In the genomic region with DNA sequence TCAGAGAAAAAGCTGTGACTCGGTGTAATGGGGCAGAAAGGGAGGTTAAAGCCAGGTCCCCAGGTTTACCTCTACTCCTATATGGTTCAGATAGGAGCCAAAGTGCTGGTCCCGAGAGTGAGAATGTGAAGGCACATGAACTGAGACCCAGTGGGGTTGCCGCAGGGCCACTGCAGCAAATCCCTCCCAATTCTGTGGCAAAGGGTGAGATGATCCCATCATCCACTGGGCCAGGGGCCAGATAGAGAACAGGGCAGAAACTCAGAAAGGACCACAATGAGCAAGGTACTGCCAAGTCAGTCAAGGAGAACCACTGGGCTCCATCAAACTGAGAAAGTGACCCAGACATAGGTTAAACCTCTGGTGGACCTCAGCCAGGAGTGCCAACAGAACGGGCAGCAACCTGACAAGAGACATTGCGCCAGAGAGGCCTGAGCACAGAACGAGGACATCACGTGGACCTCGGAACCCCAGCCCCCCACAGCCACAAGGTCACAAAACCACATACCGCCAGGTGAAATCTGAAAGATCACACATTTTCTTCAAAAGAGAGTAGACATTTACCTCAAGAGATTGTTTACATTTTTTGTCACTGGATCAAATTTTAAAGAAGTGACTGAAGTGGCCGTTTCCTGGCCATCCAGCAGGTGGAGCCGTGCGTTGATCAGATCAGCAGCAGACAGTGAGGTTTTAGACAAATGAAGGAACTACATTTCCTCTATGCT, we compare ENCODE assay signal across 1 cellular context.
TF ChIP-seq lines count a peak whose summit lies in the region.

No MANE protein-coding gene starts in this region.

TF ChIP-seq in GM12878, 131 proteins besides CTCF, POLR2A, EP300 and RAD21 (continued from another document and continues in another):
- TF ChIP-seq SUPT20H (IDR thresholded peaks at IDR 0.05; ENCODE audit: borderline replicate concordance, control insufficient read depth, low read depth, low read length) (no peak), YY1 (IDR thresholded peaks at IDR 0.05; ENCODE audit: low read depth, low read length) (peak; percentile 75), TARDBP (IDR thresholded peaks at IDR 0.05; ENCODE audit: borderline replicate concordance) (no peak), KDM1A (IDR thresholded peaks at IDR 0.05; ENCODE audit: borderline replicate concordance) (no peak), MYB (IDR thresholded peaks at IDR 0.05; ENCODE audit: borderline replicate concordance, low read depth, low read length) (no peak), MYC (IDR thresholded peaks at IDR 0.05; ENCODE audit: insufficient read depth, insufficient read length, insufficient replicate concordance, low read length, severe bottlenecking) (no peak), SREBF2 (IDR thresholded peaks at IDR 0.05; ENCODE audit: low read length) (no peak), STAT3 (IDR thresholded peaks at IDR 0.05; ENCODE audit: low read depth, low read length) (no peak), SMC3 (IDR thresholded peaks at IDR 0.05; ENCODE audit: borderline replicate concordance, low read length) (peak; percentile 99), SMAD1 (IDR thresholded peaks at IDR 0.05; ENCODE audit: low read depth, partially characterized antibody) (no peak), SMAD5 (IDR thresholded peaks at IDR 0.05; ENCODE audit: low read depth) (no peak), GATAD2B (conservative IDR thresholded peaks at IDR 0.05; ENCODE audit: low read depth) (no peak), ZSCAN29 (IDR thresholded peaks at IDR 0.05) (no peak), IKZF1 (conservative IDR thresholded peaks at IDR 0.05) (no peak), RUNX3 (IDR thresholded peaks at IDR 0.05; ENCODE audit: low read length) (peak; percentile 54), ESRRA (IDR thresholded peaks at IDR 0.05; ENCODE audit: low read length) (no peak), EGR1 (IDR thresholded peaks at IDR 0.05; ENCODE audit: borderline replicate concordance in 1 of 2, low read depth in 2 of 2, low read length in 2 of 2) (no peak), CHD2 (IDR thresholded peaks at IDR 0.05; ENCODE audit: borderline replicate concordance, low read depth, low read length) (no peak), SIX5 (IDR thresholded peaks at IDR 0.05; ENCODE audit: low read depth, low read length, severe bottlenecking) (no peak), SP1 (IDR thresholded peaks at IDR 0.05; ENCODE audit: low read depth, low read length) (no peak), TCF3 (IDR thresholded peaks at IDR 0.05; ENCODE audit: borderline replicate concordance, insufficient read depth, low read depth, low read length) (no peak), MEF2B (IDR thresholded peaks at IDR 0.05; ENCODE audit: partially characterized antibody, poor library complexity, severe bottlenecking) (no peak), CREM (IDR thresholded peaks at IDR 0.05; ENCODE audit: low read depth) (no peak), HDAC2 (IDR thresholded peaks at IDR 0.05) (no peak), JUNB (IDR thresholded peaks at IDR 0.05) (no peak), LARP7 (IDR thresholded peaks at IDR 0.05) (no peak), SPI1 (IDR thresholded peaks at IDR 0.05; ENCODE audit: borderline replicate concordance, insufficient read depth, low read depth, low read length) (peak; percentile 31; the same call in 1 of the 2 replicates), MTA3 (IDR thresholded peaks at IDR 0.05; ENCODE audit: borderline replicate concordance, low read length) (no peak)
- TF ChIP-seq, protein P1, sequence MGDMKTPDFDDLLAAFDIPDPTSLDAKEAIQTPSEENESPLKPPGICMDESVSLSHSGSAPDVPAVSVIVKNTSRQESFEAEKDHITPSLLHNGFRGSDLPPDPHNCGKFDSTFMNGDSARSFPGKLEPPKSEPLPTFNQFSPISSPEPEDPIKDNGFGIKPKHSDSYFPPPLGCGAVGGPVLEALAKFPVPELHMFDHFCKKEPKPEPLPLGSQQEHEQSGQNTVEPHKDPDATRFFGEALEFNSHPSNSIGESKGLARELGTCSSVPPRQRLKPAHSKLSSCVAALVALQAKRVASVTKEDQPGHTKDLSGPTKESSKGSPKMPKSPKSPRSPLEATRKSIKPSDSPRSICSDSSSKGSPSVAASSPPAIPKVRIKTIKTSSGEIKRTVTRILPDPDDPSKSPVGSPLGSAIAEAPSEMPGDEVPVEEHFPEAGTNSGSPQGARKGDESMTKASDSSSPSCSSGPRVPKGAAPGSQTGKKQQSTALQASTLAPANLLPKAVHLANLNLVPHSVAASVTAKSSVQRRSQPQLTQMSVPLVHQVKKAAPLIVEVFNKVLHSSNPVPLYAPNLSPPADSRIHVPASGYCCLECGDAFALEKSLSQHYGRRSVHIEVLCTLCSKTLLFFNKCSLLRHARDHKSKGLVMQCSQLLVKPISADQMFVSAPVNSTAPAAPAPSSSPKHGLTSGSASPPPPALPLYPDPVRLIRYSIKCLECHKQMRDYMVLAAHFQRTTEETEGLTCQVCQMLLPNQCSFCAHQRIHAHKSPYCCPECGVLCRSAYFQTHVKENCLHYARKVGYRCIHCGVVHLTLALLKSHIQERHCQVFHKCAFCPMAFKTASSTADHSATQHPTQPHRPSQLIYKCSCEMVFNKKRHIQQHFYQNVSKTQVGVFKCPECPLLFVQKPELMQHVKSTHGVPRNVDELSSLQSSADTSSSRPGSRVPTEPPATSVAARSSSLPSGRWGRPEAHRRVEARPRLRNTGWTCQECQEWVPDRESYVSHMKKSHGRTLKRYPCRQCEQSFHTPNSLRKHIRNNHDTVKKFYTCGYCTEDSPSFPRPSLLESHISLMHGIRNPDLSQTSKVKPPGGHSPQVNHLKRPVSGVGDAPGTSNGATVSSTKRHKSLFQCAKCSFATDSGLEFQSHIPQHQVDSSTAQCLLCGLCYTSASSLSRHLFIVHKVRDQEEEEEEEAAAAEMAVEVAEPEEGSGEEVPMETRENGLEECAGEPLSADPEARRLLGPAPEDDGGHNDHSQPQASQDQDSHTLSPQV (IDR thresholded peaks at IDR 0.05): no peak
- TF ChIP-seq, protein P2, sequence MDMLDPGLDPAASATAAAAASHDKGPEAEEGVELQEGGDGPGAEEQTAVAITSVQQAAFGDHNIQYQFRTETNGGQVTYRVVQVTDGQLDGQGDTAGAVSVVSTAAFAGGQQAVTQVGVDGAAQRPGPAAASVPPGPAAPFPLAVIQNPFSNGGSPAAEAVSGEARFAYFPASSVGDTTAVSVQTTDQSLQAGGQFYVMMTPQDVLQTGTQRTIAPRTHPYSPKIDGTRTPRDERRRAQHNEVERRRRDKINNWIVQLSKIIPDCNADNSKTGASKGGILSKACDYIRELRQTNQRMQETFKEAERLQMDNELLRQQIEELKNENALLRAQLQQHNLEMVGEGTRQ (IDR thresholded peaks at IDR 0.05; ENCODE audit: borderline replicate concordance, low read depth, low read length): no peak
- TF ChIP-seq, protein P3, sequence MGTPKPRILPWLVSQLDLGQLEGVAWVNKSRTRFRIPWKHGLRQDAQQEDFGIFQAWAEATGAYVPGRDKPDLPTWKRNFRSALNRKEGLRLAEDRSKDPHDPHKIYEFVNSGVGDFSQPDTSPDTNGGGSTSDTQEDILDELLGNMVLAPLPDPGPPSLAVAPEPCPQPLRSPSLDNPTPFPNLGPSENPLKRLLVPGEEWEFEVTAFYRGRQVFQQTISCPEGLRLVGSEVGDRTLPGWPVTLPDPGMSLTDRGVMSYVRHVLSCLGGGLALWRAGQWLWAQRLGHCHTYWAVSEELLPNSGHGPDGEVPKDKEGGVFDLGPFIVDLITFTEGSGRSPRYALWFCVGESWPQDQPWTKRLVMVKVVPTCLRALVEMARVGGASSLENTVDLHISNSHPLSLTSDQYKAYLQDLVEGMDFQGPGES (IDR thresholded peaks at IDR 0.05): no peak
- TF ChIP-seq, protein P4, sequence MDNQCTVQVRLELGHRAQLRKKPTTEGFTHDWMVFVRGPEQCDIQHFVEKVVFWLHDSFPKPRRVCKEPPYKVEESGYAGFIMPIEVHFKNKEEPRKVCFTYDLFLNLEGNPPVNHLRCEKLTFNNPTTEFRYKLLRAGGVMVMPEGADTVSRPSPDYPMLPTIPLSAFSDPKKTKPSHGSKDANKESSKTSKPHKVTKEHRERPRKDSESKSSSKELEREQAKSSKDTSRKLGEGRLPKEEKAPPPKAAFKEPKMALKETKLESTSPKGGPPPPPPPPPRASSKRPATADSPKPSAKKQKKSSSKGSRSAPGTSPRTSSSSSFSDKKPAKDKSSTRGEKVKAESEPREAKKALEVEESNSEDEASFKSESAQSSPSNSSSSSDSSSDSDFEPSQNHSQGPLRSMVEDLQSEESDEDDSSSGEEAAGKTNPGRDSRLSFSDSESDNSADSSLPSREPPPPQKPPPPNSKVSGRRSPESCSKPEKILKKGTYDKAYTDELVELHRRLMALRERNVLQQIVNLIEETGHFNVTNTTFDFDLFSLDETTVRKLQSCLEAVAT (IDR thresholded peaks at IDR 0.05): 0 out of 2 replicates have a peak, but pooled peaks have one; percentile 19
- TF ChIP-seq, protein P5, sequence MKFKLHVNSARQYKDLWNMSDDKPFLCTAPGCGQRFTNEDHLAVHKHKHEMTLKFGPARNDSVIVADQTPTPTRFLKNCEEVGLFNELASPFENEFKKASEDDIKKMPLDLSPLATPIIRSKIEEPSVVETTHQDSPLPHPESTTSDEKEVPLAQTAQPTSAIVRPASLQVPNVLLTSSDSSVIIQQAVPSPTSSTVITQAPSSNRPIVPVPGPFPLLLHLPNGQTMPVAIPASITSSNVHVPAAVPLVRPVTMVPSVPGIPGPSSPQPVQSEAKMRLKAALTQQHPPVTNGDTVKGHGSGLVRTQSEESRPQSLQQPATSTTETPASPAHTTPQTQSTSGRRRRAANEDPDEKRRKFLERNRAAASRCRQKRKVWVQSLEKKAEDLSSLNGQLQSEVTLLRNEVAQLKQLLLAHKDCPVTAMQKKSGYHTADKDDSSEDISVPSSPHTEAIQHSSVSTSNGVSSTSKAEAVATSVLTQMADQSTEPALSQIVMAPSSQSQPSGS (IDR thresholded peaks at IDR 0.05; ENCODE audit: low read length): no peak
- TF ChIP-seq, protein P6, sequence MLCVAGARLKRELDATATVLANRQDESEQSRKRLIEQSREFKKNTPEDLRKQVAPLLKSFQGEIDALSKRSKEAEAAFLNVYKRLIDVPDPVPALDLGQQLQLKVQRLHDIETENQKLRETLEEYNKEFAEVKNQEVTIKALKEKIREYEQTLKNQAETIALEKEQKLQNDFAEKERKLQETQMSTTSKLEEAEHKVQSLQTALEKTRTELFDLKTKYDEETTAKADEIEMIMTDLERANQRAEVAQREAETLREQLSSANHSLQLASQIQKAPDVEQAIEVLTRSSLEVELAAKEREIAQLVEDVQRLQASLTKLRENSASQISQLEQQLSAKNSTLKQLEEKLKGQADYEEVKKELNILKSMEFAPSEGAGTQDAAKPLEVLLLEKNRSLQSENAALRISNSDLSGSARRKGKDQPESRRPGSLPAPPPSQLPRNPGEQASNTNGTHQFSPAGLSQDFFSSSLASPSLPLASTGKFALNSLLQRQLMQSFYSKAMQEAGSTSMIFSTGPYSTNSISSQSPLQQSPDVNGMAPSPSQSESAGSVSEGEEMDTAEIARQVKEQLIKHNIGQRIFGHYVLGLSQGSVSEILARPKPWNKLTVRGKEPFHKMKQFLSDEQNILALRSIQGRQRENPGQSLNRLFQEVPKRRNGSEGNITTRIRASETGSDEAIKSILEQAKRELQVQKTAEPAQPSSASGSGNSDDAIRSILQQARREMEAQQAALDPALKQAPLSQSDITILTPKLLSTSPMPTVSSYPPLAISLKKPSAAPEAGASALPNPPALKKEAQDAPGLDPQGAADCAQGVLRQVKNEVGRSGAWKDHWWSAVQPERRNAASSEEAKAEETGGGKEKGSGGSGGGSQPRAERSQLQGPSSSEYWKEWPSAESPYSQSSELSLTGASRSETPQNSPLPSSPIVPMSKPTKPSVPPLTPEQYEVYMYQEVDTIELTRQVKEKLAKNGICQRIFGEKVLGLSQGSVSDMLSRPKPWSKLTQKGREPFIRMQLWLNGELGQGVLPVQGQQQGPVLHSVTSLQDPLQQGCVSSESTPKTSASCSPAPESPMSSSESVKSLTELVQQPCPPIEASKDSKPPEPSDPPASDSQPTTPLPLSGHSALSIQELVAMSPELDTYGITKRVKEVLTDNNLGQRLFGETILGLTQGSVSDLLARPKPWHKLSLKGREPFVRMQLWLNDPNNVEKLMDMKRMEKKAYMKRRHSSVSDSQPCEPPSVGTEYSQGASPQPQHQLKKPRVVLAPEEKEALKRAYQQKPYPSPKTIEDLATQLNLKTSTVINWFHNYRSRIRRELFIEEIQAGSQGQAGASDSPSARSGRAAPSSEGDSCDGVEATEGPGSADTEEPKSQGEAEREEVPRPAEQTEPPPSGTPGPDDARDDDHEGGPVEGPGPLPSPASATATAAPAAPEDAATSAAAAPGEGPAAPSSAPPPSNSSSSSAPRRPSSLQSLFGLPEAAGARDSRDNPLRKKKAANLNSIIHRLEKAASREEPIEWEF (IDR thresholded peaks at IDR 0.05; ENCODE audit: insufficient replicate concordance, low read depth, low read length): no peak
- TF ChIP-seq, protein P7, sequence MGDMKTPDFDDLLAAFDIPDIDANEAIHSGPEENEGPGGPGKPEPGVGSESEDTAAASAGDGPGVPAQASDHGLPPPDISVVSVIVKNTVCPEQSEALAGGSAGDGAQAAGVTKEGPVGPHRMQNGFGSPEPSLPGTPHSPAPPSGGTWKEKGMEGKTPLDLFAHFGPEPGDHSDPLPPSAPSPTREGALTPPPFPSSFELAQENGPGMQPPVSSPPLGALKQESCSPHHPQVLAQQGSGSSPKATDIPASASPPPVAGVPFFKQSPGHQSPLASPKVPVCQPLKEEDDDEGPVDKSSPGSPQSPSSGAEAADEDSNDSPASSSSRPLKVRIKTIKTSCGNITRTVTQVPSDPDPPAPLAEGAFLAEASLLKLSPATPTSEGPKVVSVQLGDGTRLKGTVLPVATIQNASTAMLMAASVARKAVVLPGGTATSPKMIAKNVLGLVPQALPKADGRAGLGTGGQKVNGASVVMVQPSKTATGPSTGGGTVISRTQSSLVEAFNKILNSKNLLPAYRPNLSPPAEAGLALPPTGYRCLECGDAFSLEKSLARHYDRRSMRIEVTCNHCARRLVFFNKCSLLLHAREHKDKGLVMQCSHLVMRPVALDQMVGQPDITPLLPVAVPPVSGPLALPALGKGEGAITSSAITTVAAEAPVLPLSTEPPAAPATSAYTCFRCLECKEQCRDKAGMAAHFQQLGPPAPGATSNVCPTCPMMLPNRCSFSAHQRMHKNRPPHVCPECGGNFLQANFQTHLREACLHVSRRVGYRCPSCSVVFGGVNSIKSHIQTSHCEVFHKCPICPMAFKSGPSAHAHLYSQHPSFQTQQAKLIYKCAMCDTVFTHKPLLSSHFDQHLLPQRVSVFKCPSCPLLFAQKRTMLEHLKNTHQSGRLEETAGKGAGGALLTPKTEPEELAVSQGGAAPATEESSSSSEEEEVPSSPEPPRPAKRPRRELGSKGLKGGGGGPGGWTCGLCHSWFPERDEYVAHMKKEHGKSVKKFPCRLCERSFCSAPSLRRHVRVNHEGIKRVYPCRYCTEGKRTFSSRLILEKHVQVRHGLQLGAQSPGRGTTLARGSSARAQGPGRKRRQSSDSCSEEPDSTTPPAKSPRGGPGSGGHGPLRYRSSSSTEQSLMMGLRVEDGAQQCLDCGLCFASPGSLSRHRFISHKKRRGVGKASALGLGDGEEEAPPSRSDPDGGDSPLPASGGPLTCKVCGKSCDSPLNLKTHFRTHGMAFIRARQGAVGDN (IDR thresholded peaks at IDR 0.05): no peak
- TF ChIP-seq, protein P8, sequence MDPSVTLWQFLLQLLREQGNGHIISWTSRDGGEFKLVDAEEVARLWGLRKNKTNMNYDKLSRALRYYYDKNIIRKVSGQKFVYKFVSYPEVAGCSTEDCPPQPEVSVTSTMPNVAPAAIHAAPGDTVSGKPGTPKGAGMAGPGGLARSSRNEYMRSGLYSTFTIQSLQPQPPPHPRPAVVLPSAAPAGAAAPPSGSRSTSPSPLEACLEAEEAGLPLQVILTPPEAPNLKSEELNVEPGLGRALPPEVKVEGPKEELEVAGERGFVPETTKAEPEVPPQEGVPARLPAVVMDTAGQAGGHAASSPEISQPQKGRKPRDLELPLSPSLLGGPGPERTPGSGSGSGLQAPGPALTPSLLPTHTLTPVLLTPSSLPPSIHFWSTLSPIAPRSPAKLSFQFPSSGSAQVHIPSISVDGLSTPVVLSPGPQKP (IDR thresholded peaks at IDR 0.05; ENCODE audit: low read depth, low read length): no peak
